ENCODE assay signal across 16 cellular contexts in the genomic region with DNA sequence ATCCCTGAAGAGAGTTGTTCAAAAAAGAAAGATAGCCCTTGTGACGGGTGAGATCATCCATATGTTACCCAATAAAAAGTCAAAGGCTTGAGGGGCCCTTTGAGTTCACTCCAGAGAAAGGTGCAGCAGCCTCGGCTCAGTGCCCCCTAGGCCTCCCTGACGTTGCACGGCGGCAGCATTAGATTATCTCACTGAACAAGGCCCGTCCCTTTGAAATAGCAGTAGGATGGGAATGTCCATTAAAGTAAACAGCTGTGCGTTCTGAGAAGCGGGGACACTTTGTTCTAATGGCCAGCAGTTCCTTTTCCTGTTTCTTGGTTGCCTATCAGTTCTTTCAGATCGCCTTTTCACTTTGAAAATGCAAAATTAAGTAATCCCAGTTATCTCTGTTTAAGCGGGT.
DNase-seq lines count a peak whose midpoint lies in the region; ATAC-seq and TF ChIP-seq lines count a peak whose summit lies in the region.
"Had no signal": no experiment of that assay in that cellular context is flagged by ENCODE, and none has a peak within 500 bp of the region (broad histone marks: within the 10 kb centered on the region; RNA-seq: fewer than 3 reads in every experiment).

No MANE protein-coding gene starts in this region.

- H3K27me3 ChIP-seq in lower lobe of right lung (ENCODE audit: low read depth) (no peaks in the 10 kb centered on the region), neural progenitor cell (no peaks in the 10 kb centered on the region)

- H3K36me3 ChIP-seq in lower lobe of right lung (no peaks in the 10 kb centered on the region), neural progenitor cell (no peaks in the 10 kb centered on the region)

- H3K9ac ChIP-seq in neural progenitor cell = no peak overlapping the region

- H3K4me3 Mint-ChIP-seq in endothelial cell (ENCODE audit: unreplicated experiment) (no peak overlapping the region), neural progenitor cell (no peak overlapping the region)
- H3K4me3 Mint-ChIP-seq: B cell; CD4-positive, alpha-beta T cell; GM23338 had no signal

- no peak for TF ChIP-seq CTCF in endothelial cell (IDR thresholded peaks at IDR 0.05; ENCODE audit: unreplicated experiment)
- TF ChIP-seq CTCF in lower lobe of right lung (IDR thresholded peaks at IDR 0.05) = no peak
- no peak for TF ChIP-seq CTCF in neural progenitor cell (IDR thresholded peaks at IDR 0.05)

- no peak overlapping the region for H2AFZ ChIP-seq in neural progenitor cell (replicated peaks)
- H2AFZ ChIP-seq: GM23338 had no signal

- H3K4me1 ChIP-seq in lower lobe of right lung = no peaks in the 10 kb centered on the region
- H3K4me1 ChIP-seq in neural progenitor cell = peaks cover 19% of the 10 kb centered on the region

- DNase-seq in amniotic epithelial cell (ENCODE audit: low read depth) = peak; percentile 80
- DNase-seq in endothelial cell (ENCODE audit: low spot score) = no peak
- no peak for DNase-seq in lower lobe of right lung
- no peak for DNase-seq in neural progenitor cell (ENCODE audit: low spot score)
- DNase-seq in activated effector memory CD4-positive, alpha-beta T cell treated with anti-CD3 and anti-CD28 coated beads, Interleukin-2, amount 50 U/mL, for 16 hours = no peak
- no peak for DNase-seq in dedifferentiated amniotic fluid mesenchymal stem cell (ENCODE audit: extremely low spot score)
- no peak for DNase-seq in DMS114 treated with DMSO at 0.1 percent for 48 hours (lab: John Stamatoyannopoulos, UW; ENCODE audit: unreplicated experiment)
- DNase-seq: C1 segment of cervical spinal cord; Calu3; CD4-positive, alpha-beta T cell; DMS 273 treated with DMSO at 0.1 percent for 48 hours; DMS79 treated with DMSO at 0.1 percent for 48 hours; EL; H7 had no signal

- peaks cover 3% of the 10 kb centered on the region for H3K36me3 Mint-ChIP-seq in endothelial cell (ENCODE audit: low read depth, unreplicated experiment)
- H3K36me3 Mint-ChIP-seq in neural progenitor cell = peaks cover 3% of the 10 kb centered on the region

- intact Hi-C loops in lower lobe of right lung (cut with DNase I) = no loop called here

- H3K4me2 ChIP-seq in neural progenitor cell = no peak overlapping the region
- H3K4me2 ChIP-seq: GM23338 had no signal

- H3K4me1 Mint-ChIP-seq in endothelial cell (ENCODE audit: unreplicated experiment) (peaks cover 40% of the 10 kb centered on the region), neural progenitor cell (peaks cover 49% of the 10 kb centered on the region)
- H3K4me1 Mint-ChIP-seq: B cell had no signal

- H3F3A ChIP-seq in neural progenitor cell (ENCODE audit: low read depth) = no peaks in the 10 kb centered on the region

- H3K4me3 ChIP-seq in lower lobe of right lung = no peak overlapping the region
- H3K4me3 ChIP-seq in neural progenitor cell = no peak overlapping the region
- H3K4me3 ChIP-seq: GM23338 had no signal

- H3K27ac ChIP-seq in lower lobe of right lung = peak overlapping the region; percentile 56
- H3K27ac ChIP-seq in neural progenitor cell = no peak overlapping the region

- H3K27me3 Mint-ChIP-seq in endothelial cell (ENCODE audit: unreplicated experiment) (peaks cover 6% of the 10 kb centered on the region), neural progenitor cell (ENCODE audit: insufficient read depth, low read depth) (peaks cover 4% of the 10 kb centered on the region)

- no peaks in the 10 kb centered on the region for H3K9me3 Mint-ChIP-seq in endothelial cell (ENCODE audit: unreplicated experiment)
- H3K9me3 Mint-ChIP-seq in neural progenitor cell = peaks cover 13% of the 10 kb centered on the region
- H3K9me3 Mint-ChIP-seq: CD4-positive, alpha-beta T cell; GM23338 had no signal

- H3K9me3 ChIP-seq in lower lobe of right lung = no peaks in the 10 kb centered on the region
- no peaks in the 10 kb centered on the region for H3K9me3 ChIP-seq in neural progenitor cell (ENCODE audit: low read depth)

- H3K27ac Mint-ChIP-seq in endothelial cell (ENCODE audit: unreplicated experiment) = peak overlapping the region; percentile 64
- peak overlapping the region; percentile 92 for H3K27ac Mint-ChIP-seq in neural progenitor cell
- H3K27ac Mint-ChIP-seq: B cell; CD4-positive, alpha-beta T cell; GM23338 had no signal

- no peak for ATAC-seq in lower lobe of right lung
- ATAC-seq: GM23338 had no signal

- H3K79me2 ChIP-seq in neural progenitor cell (ENCODE audit: low read depth) = peaks cover 18% of the 10 kb centered on the region

- H4K20me1 ChIP-seq in neural progenitor cell (ENCODE audit: low read depth) = no peaks in the 10 kb centered on the region
